Comparison of ENCODE assay signal across 19 cellular contexts in genomic region chr19:33499671-33500506, GRCh38. TPM values are rescaled to one million over a fixed set of nuclear protein-coding genes. Genes with fewer than 3 reads are reported as not detected.
DNase-seq lines count a peak whose midpoint lies in the region; ATAC-seq, FAIRE-seq and TF ChIP-seq lines count a peak whose summit lies in the region.
"Had no signal": no experiment of that assay in that cellular context is flagged by ENCODE, and none has a peak within 500 bp of the region (broad histone marks: within the 10 kb centered on the region; RNA-seq: fewer than 3 reads in every experiment).

No MANE protein-coding gene starts in this region.

- FAIRE-seq in bronchial epithelial cell (lab: Jason Lieb, UNC) = peak; percentile 23
- FAIRE-seq: A204.1, G401.6, GM12892 had no signal

- H3K36me3 ChIP-seq in left ventricle myocardium inferior (peaks cover 42% of the 10 kb centered on the region), bronchial epithelial cell (ENCODE audit: control insufficient read depth, insufficient read depth, low read length) (no peaks in the 10 kb centered on the region), mucosa of descending colon (ENCODE audit: low read depth) (no peaks in the 10 kb centered on the region), spleen (peaks cover 0 to 96% (median 23%) of the 10 kb centered on the region in 6 donors)

- intact Hi-C loops in left ventricle myocardium superior (cut with micrococcal nuclease) = no loop called here
- intact Hi-C loops in left ventricle myocardium inferior (cut with micrococcal nuclease) = no loop called here
- intact Hi-C loops in mucosa of descending colon (cut with DNase I, micrococcal nuclease) = no loop called here
- intact Hi-C loops in spleen (cut with DNase I; ENCODE audit: low total_unique reads) = no loop called here

- no peak for TF ChIP-seq CTCF in left ventricle myocardium inferior (IDR thresholded peaks at IDR 0.05; ENCODE audit: borderline replicate concordance)
- no peak for TF ChIP-seq CTCF in bronchial epithelial cell (IDR thresholded peaks at IDR 0.05; ENCODE audit: insufficient read depth, low read length, severe bottlenecking)
- no peak for TF ChIP-seq CTCF in mucosa of descending colon (IDR thresholded peaks at IDR 0.05)
- no peak for TF ChIP-seq CTCF in spleen (IDR thresholded peaks at IDR 0.05 in 8 of 11, conservative IDR thresholded peaks at IDR 0.05 in 3 of 11)

- H3K27me3 ChIP-seq in left ventricle myocardium inferior (ENCODE audit: low read depth) (no peaks in the 10 kb centered on the region), bronchial epithelial cell (ENCODE audit: control insufficient read depth, insufficient read depth, low read length) (no peaks in the 10 kb centered on the region), spleen (replicated peaks in 1 of 7) (no peaks in the 10 kb centered on the region)
- H3K27me3 ChIP-seq: Peyer's patch had no signal

- H3K9me3 ChIP-seq in left ventricle myocardium inferior (replicated peaks) (no peaks in the 10 kb centered on the region), mucosa of descending colon (no peaks in the 10 kb centered on the region), spleen (no peaks in the 10 kb centered on the region)
- H3K9me3 ChIP-seq: Peyer's patch had no signal

- H3K27ac ChIP-seq in left ventricle myocardium inferior (replicated peaks) (no peak overlapping the region), spleen (no peak overlapping the region)
- H3K27ac ChIP-seq: C4-2B, Peyer's patch had no signal

- DNase-seq in left ventricle myocardium superior = peak; percentile 16
- no peak for DNase-seq in left ventricle myocardium inferior
- no peak for DNase-seq in bronchial epithelial cell (ENCODE audit: low read depth)
- peak in 2 of 3 donors; percentile 9 to 34 for DNase-seq in mucosa of descending colon
- peak; percentile 70 for DNase-seq in spleen
- no peak for DNase-seq in mucosa of gallbladder (ENCODE audit: low spot score)
- no peak for DNase-seq in activated naive CD4-positive, alpha-beta T cell (lab: John Stamatoyannopoulos, UW)
- DNase-seq: GOT3, HCEC 1CT, NCI-H1417, NCI-H187, NCI-H446, NCI-H526 had no signal

- ATAC-seq in left ventricle myocardium superior (no peak), mucosa of descending colon (no peak), HG02885 (IDR thresholded peaks at IDR 0.05; ENCODE audit: poor library complexity, unreplicated experiment) (no peak)

- no peak for TF ChIP-seq POLR2A in spleen (IDR thresholded peaks at IDR 0.05)

- peaks cover 5% of the 10 kb centered on the region for H3K4me1 ChIP-seq in left ventricle myocardium inferior
- H3K4me1 ChIP-seq in mucosa of descending colon (ENCODE audit: low read depth) = no peaks in the 10 kb centered on the region
- H3K4me1 ChIP-seq in spleen = no peaks in the 10 kb centered on the region
- H3K4me1 ChIP-seq: Peyer's patch had no signal

- WGBS in spleen, 5 donors = 86 to 90% (median 88%) methylated on average over 7 to 13 of the region's 13 CpGs

- no peak overlapping the region for H3K4me3 ChIP-seq in left ventricle myocardium inferior
- no peak overlapping the region for H3K4me3 ChIP-seq in bronchial epithelial cell (ENCODE audit: low read depth, low read length)
- no peak overlapping the region for H3K4me3 ChIP-seq in mucosa of descending colon
- no peak overlapping the region for H3K4me3 ChIP-seq in spleen
- H3K4me3 ChIP-seq: Peyer's patch had no signal

RNA-seq across cellular contexts. Expression of gene PEPD, which starts 21.7 kb away (rescaled TPM):
- total RNA-seq in left ventricle myocardium superior (27.3 TPM), left ventricle myocardium inferior (30.0 TPM), bronchial epithelial cell (33.7 and 35.8 TPM in 2 replicates), mucosa of descending colon (10 to 100 TPM; 40.4 to 91.5 (median 79.1) TPM), spleen (10 to 100 TPM; 54.8 to 98.3 (median 70.7) TPM), mucosa of gallbladder (90.3 TPM)
- 10 to 100 TPM; 38.4 to 72.2 (median 62.0) TPM for polyA plus RNA-seq in spleen

Comparison
In these comparisons a context has a peak if more than half of its experiments do, and no peak if none do; other contexts are left out.
1. DNase-seq: peak in left ventricle myocardium superior (single experiment), mucosa of descending colon (2 of 3) and spleen (single experiment); none in left ventricle myocardium inferior (single experiment), bronchial epithelial cell (single experiment), mucosa of gallbladder (single experiment) and activated naive CD4-positive, alpha-beta T cell (0 of 4).